In the genomic region with DNA sequence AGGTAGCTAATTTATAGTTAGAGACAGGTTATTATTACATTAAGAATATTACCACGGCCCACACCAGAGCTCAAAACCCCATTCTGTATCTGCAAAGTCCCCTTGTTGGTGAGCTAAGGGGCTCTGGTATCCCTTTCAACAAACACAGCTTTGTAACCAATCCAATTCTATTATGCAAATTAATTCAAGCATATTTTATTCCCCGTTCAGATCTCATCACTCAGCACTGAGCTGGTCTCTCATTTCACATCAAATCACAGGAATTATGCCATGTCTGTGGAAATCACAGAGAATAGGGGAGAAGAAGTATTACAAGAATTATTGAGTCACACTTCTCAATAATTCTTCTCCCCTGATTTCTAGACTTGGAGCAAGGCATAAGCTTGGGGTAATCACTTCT, we compare ENCODE assay signal across 15 cellular contexts.
A peak's percentile ranks its signal among the peaks of the same experiment; 100 is the strongest.
DNase-seq lines count a peak whose midpoint lies in the region; ATAC-seq and TF ChIP-seq lines count a peak whose summit lies in the region.
"Had no signal": no experiment of that assay in that cellular context is flagged by ENCODE, and none has a peak within 500 bp of the region (broad histone marks: within the 10 kb centered on the region; RNA-seq: fewer than 3 reads in every experiment).

No MANE protein-coding gene starts in this region.

- H3K27ac ChIP-seq in SK-N-SH (ENCODE audit: low read depth in 2 of 2, low read length in 1 of 2) (no peak overlapping the region), mesendoderm (ENCODE audit: low read depth, low read length) (no peak overlapping the region)
- H3K27ac ChIP-seq: A549 had no signal

- H4K8ac ChIP-seq in mesendoderm (ENCODE audit: low read depth, low read length), result no peak overlapping the region

- TF ChIP-seq RAD21 in SK-N-SH (IDR thresholded peaks at IDR 0.05; ENCODE audit: low read length), result no peak

- H3K18ac ChIP-seq in mesendoderm (ENCODE audit: low read length), result no peak overlapping the region

- no peak overlapping the region for H3K23ac ChIP-seq in mesendoderm (ENCODE audit: low read length)

- no peak overlapping the region for H3K56ac ChIP-seq in mesendoderm (ENCODE audit: low read length)

- no peak overlapping the region for H2BK5ac ChIP-seq in mesendoderm (ENCODE audit: low read length)

- peaks cover 33% of the 10 kb centered on the region for H3F3A ChIP-seq in SK-N-SH (replicated peaks; ENCODE audit: insufficient read depth)

- H3K4me2 ChIP-seq in SK-N-SH (no peak overlapping the region), mesendoderm (ENCODE audit: low read length) (no peak overlapping the region)
- H3K4me2 ChIP-seq: A549 had no signal

- H3K27me3 Mint-ChIP-seq in osteocyte (ENCODE audit: unreplicated experiment), result no peaks in the 10 kb centered on the region
- H3K27me3 Mint-ChIP-seq in stimulated activated memory B cell treated with anti-CD40 and anti-IgM and Interleukin-4, amounts not matched to agents 10 μg/mL and 1 μg/mL and 100 μg/mL, for 72 hours, result no peaks in the 10 kb centered on the region
- H3K27me3 Mint-ChIP-seq: CD4-positive, alpha-beta memory T cell had no signal

- H3K27me3 ChIP-seq in SK-N-SH (ENCODE audit: insufficient read depth) (no peaks in the 10 kb centered on the region), mesendoderm (ENCODE audit: insufficient read depth, low read length, poor library complexity) (no peaks in the 10 kb centered on the region)

- ATAC-seq in SK-N-SH treated with all-trans-retinoic acid at 6 μM for 48 hours, result 0 out of 3 replicates have a peak, but pooled peaks have one; percentile 20
- ATAC-seq in stimulated activated memory B cell treated with anti-CD40 and anti-IgM and Interleukin-4, amounts not matched to agents 10 μg/mL and 1 μg/mL and 100 μg/mL, for 72 hours, result no peak
- no peak for ATAC-seq in HG02852 (IDR thresholded peaks at IDR 0.05; ENCODE audit: unreplicated experiment)
- ATAC-seq: A549, PC-3 had no signal

- H3K4me1 Mint-ChIP-seq in osteocyte (ENCODE audit: unreplicated experiment), result peaks cover 45% of the 10 kb centered on the region
- H3K4me1 Mint-ChIP-seq in stimulated activated memory B cell treated with anti-CD40 and anti-IgM and Interleukin-4, amounts not matched to agents 10 μg/mL and 1 μg/mL and 100 μg/mL, for 72 hours, result no peaks in the 10 kb centered on the region
- H3K4me1 Mint-ChIP-seq: CD4-positive, alpha-beta memory T cell had no signal

- H3K4me1 ChIP-seq in SK-N-SH (ENCODE audit: control insufficient read depth in 1 of 2, insufficient read depth in 2 of 2, low read depth in 1 of 2, low read length in 1 of 2) (peaks cover 0 to 13% of the 10 kb centered on the region in 2 experiments; a peak in 2 of 4 replicates), mesendoderm (ENCODE audit: control insufficient read depth, low read depth, low read length) (no peaks in the 10 kb centered on the region)
- H3K4me1 ChIP-seq: A549 had no signal

- H2BK15ac ChIP-seq in mesendoderm (replicated peaks; ENCODE audit: low read depth), result no peak overlapping the region

- no peaks in the 10 kb centered on the region for H3K79me1 ChIP-seq in mesendoderm (ENCODE audit: low read length)

- CTCF ChIA-PET in SK-N-SH (lab: Yijun Ruan, JAX), result no interaction called here

- H4K5ac ChIP-seq in mesendoderm (ENCODE audit: low read length), result no peak overlapping the region

- peaks cover 85% of the 10 kb centered on the region for H3K79me2 ChIP-seq in SK-N-SH (ENCODE audit: insufficient read depth)
- no peaks in the 10 kb centered on the region for H3K79me2 ChIP-seq in mesendoderm (ENCODE audit: control insufficient read depth, insufficient read depth, low read length)

- peaks cover 42% of the 10 kb centered on the region for H3K36me3 Mint-ChIP-seq in osteocyte (ENCODE audit: unreplicated experiment)
- H3K36me3 Mint-ChIP-seq in stimulated activated memory B cell treated with anti-CD40 and anti-IgM and Interleukin-4, amounts not matched to agents 10 μg/mL and 1 μg/mL and 100 μg/mL, for 72 hours, result no peaks in the 10 kb centered on the region
- H3K36me3 Mint-ChIP-seq: CD4-positive, alpha-beta memory T cell had no signal

- WGBS in SK-N-SH (ENCODE audit: low lambda C conversion rate), result 41% methylated on average over 2 of the region's 2 CpGs
- WGBS in mesendoderm (ENCODE audit: extremely low coverage, insufficient coverage, low lambda C conversion rate), result no CpG with 5 or more reads among the region's 2 CpGs

- H2BK120ac ChIP-seq in mesendoderm (ENCODE audit: low read depth, low read length), result no peak overlapping the region

- DNase-seq in SK-N-SH (no peak), globus pallidus (ENCODE audit: low spot score) (peak; percentile 78), osteocyte (ENCODE audit: extremely low spot score, unreplicated experiment) (no peak), mesendoderm (no peak)
- DNase-seq: AML-193; CD4-positive, alpha-beta memory T cell; DND-41; HCEC 1CT; NCI-H1417 treated with DMSO at 0.1 percent for 48 hours; NCI-H2227 treated with DMSO at 0.1 percent for 48 hours; PC-3 had no signal

- H2AK5ac ChIP-seq in mesendoderm (ENCODE audit: low read length), result no peak overlapping the region

- peaks cover 41% of the 10 kb centered on the region for H4K20me1 ChIP-seq in SK-N-SH (ENCODE audit: insufficient read depth)

- peak overlapping the region; percentile 19 for H3K27ac Mint-ChIP-seq in osteocyte (ENCODE audit: unreplicated experiment)
- no peak overlapping the region for H3K27ac Mint-ChIP-seq in stimulated activated memory B cell treated with anti-CD40 and anti-IgM and Interleukin-4, amounts not matched to agents 10 μg/mL and 1 μg/mL and 100 μg/mL, for 72 hours
- H3K27ac Mint-ChIP-seq: CD4-positive, alpha-beta memory T cell had no signal

- no peak overlapping the region for H3K4me3 Mint-ChIP-seq in osteocyte (ENCODE audit: unreplicated experiment)
- no peak overlapping the region for H3K4me3 Mint-ChIP-seq in stimulated activated memory B cell treated with anti-CD40 and anti-IgM and Interleukin-4, amounts not matched to agents 10 μg/mL and 1 μg/mL and 100 μg/mL, for 72 hours
- H3K4me3 Mint-ChIP-seq: CD4-positive, alpha-beta memory T cell had no signal

- H2AFZ ChIP-seq in SK-N-SH (ENCODE audit: low read depth), result no peak overlapping the region

- no peaks in the 10 kb centered on the region for H3K9me3 ChIP-seq in SK-N-SH
- H3K9me3 ChIP-seq: A549 had no signal

- no peaks in the 10 kb centered on the region for H3K9me3 Mint-ChIP-seq in osteocyte (ENCODE audit: unreplicated experiment)
- H3K9me3 Mint-ChIP-seq in stimulated activated memory B cell treated with anti-CD40 and anti-IgM and Interleukin-4, amounts not matched to agents 10 μg/mL and 1 μg/mL and 100 μg/mL, for 72 hours, result peaks cover 6% of the 10 kb centered on the region

- TF ChIP-seq CTCF in SK-N-SH (IDR thresholded peaks at IDR 0.05) (no peak), osteocyte (IDR thresholded peaks at IDR 0.05) (no peak)

- no peak for TF ChIP-seq EP300 in SK-N-SH (IDR thresholded peaks at IDR 0.05; ENCODE audit: borderline replicate concordance in 1 of 2, low read depth in 1 of 2, low read length in 1 of 2)

- no peak overlapping the region for H3K4ac ChIP-seq in mesendoderm (ENCODE audit: low read depth, low read length)

- POLR2A ChIA-PET in SK-N-SH (lab: Yijun Ruan, JAX), result no interaction called here

- no peaks in the 10 kb centered on the region for H3K9me2 ChIP-seq in SK-N-SH

- H3K36me3 ChIP-seq in SK-N-SH (replicated peaks in 1 of 2; ENCODE audit: control insufficient read depth in 1 of 2, insufficient read depth in 2 of 2, low read length in 1 of 2) (peaks cover 23 to 56% of the 10 kb centered on the region in 2 experiments), mesendoderm (ENCODE audit: control insufficient read depth, insufficient read depth, low read length) (no peaks in the 10 kb centered on the region)

- no peak overlapping the region for H3K4me3 ChIP-seq in SK-N-SH (ENCODE audit: low read depth in 2 of 2, low read length in 1 of 2)
- no peak overlapping the region for H3K4me3 ChIP-seq in mesendoderm (ENCODE audit: low read length)
- H3K4me3 ChIP-seq: A549 had no signal

- H3K9ac ChIP-seq in SK-N-SH, result no peak overlapping the region
- no peak overlapping the region for H3K9ac ChIP-seq in mesendoderm (ENCODE audit: low read length)

TF ChIP-seq in SK-N-SH treated with all-trans-retinoic acid at 6 μM for 48 hours, 23 proteins besides CTCF, POLR2A, EP300 and RAD21:
- no peak for TF ChIP-seq ZFP3 (CRISPR knock-in tag; IDR thresholded peaks at IDR 0.05)
- no peak for TF ChIP-seq TOX (CRISPR knock-in tag; IDR thresholded peaks at IDR 0.05; ENCODE audit: borderline replicate concordance)
- no peak for TF ChIP-seq ZNF8 (CRISPR knock-in tag; IDR thresholded peaks at IDR 0.05)
TF ChIP-seq in SK-N-SH treated with all-trans-retinoic acid at 6 μM for 48 hours: peak in this region for 0.

TF ChIP-seq in SK-N-SH, 30 proteins besides CTCF, POLR2A, EP300 and RAD21:
- TF ChIP-seq POLR2AphosphoS5 (IDR thresholded peaks at IDR 0.05; ENCODE audit: low read depth, low read length) (no peak), YY1 (IDR thresholded peaks at IDR 0.05; ENCODE audit: low read depth) (no peak), MAX (IDR thresholded peaks at IDR 0.05; ENCODE audit: low read depth) (no peak), RCOR1 (IDR thresholded peaks at IDR 0.05; ENCODE audit: low read length) (no peak), EZH2phosphoT487 (IDR thresholded peaks at IDR 0.05; ENCODE audit: borderline replicate concordance, low read depth) (no peak)
- TF ChIP-seq, protein P1, sequence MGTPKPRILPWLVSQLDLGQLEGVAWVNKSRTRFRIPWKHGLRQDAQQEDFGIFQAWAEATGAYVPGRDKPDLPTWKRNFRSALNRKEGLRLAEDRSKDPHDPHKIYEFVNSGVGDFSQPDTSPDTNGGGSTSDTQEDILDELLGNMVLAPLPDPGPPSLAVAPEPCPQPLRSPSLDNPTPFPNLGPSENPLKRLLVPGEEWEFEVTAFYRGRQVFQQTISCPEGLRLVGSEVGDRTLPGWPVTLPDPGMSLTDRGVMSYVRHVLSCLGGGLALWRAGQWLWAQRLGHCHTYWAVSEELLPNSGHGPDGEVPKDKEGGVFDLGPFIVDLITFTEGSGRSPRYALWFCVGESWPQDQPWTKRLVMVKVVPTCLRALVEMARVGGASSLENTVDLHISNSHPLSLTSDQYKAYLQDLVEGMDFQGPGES (IDR thresholded peaks at IDR 0.05; ENCODE audit: low read depth, low read length), result no peak
- TF ChIP-seq, protein P2, sequence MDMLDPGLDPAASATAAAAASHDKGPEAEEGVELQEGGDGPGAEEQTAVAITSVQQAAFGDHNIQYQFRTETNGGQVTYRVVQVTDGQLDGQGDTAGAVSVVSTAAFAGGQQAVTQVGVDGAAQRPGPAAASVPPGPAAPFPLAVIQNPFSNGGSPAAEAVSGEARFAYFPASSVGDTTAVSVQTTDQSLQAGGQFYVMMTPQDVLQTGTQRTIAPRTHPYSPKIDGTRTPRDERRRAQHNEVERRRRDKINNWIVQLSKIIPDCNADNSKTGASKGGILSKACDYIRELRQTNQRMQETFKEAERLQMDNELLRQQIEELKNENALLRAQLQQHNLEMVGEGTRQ (IDR thresholded peaks at IDR 0.05; ENCODE audit: borderline replicate concordance, low read depth, low read length), result no peak
